Comparison of ENCODE assay signal across 8 cellular contexts in genomic region chr3:17841190-17841828, GRCh38.
DNase-seq lines count a peak whose midpoint lies in the region; ATAC-seq lines count a peak whose summit lies in the region.

No MANE protein-coding gene starts in this region.

- no peaks in the 10 kb centered on the region for H3K9me3 Mint-ChIP-seq in natural killer cell treated with Interleukin-12 subunit alpha and Interleukin-12 subunit beta and Interleukin-15 and Interleukin-18, amount 100 ng/mL, for 72 hours

- H3K27me3 Mint-ChIP-seq in natural killer cell treated with Interleukin-12 subunit alpha and Interleukin-12 subunit beta and Interleukin-15 and Interleukin-18, amount 100 ng/mL, for 72 hours, result peaks cover 4 to 9% of the 10 kb centered on the region in 2 donors

- no peak overlapping the region for H3K4me3 ChIP-seq in NT2/D1 (ENCODE audit: insufficient read length, low read depth)

- peak; percentile 76 for DNase-seq in CD1c-positive myeloid dendritic cell (ENCODE audit: extremely low spot score)
- peak; percentile 80 for DNase-seq in NT2/D1 (ENCODE audit: low read depth, low spot score)
- DNase-seq in activated CD8-positive, alpha-beta memory T cell treated with anti-CD3 and anti-CD28 coated beads, Interleukin-2, amount 50 U/mL, for 48 hours, result peak; percentile 92
- DNase-seq in natural killer cell treated with Interleukin-12 subunit alpha and Interleukin-12 subunit beta and Interleukin-15 and Interleukin-18, amount 100 ng/mL, for 72 hours (ENCODE audit: low spot score), result peak; percentile 75
- peak; percentile 10 to 67 (median 49) for DNase-seq in stimulated activated naive CD4-positive, alpha-beta T cell (lab: John Stamatoyannopoulos, UW)

- no peaks in the 10 kb centered on the region for H3K36me3 Mint-ChIP-seq in natural killer cell treated with Interleukin-12 subunit alpha and Interleukin-12 subunit beta and Interleukin-15 and Interleukin-18, amount 100 ng/mL, for 72 hours

- H3K27ac Mint-ChIP-seq in natural killer cell treated with Interleukin-12 subunit alpha and Interleukin-12 subunit beta and Interleukin-15 and Interleukin-18, amount 100 ng/mL, for 72 hours, result no peak overlapping the region

- no peaks in the 10 kb centered on the region for H3K9me3 ChIP-seq in NT2/D1 (ENCODE audit: insufficient read depth, low read length)

- ATAC-seq in GM19328 (IDR thresholded peaks at IDR 0.05; ENCODE audit: unreplicated experiment) (peak; percentile 71), HG03432 (IDR thresholded peaks at IDR 0.05; ENCODE audit: unreplicated experiment) (peak; percentile 96), esophagus mucosa (peak; percentile 80)
- peak; percentile 84 to 87 for ATAC-seq in natural killer cell treated with Interleukin-12 subunit alpha and Interleukin-12 subunit beta and Interleukin-15 and Interleukin-18, amount 100 ng/mL, for 72 hours

- no peaks in the 10 kb centered on the region for H3K27me3 ChIP-seq in NT2/D1 (ENCODE audit: insufficient read depth, insufficient read length)

- H3K4me1 Mint-ChIP-seq in natural killer cell treated with Interleukin-12 subunit alpha and Interleukin-12 subunit beta and Interleukin-15 and Interleukin-18, amount 100 ng/mL, for 72 hours (ENCODE audit: low read depth in 2 of 2), result no peaks in the 10 kb centered on the region

- H3K4me3 Mint-ChIP-seq in natural killer cell treated with Interleukin-12 subunit alpha and Interleukin-12 subunit beta and Interleukin-15 and Interleukin-18, amount 100 ng/mL, for 72 hours, result no peak overlapping the region

- no peak overlapping the region for H3K9ac ChIP-seq in NT2/D1 (ENCODE audit: insufficient read length, low read depth)

- H3K36me3 ChIP-seq in NT2/D1 (ENCODE audit: insufficient read depth, insufficient read length, low read length), result no peaks in the 10 kb centered on the region

- no peaks in the 10 kb centered on the region for H3K4me1 ChIP-seq in NT2/D1 (ENCODE audit: insufficient read depth, insufficient read length)
